8 cellular contexts compared by ENCODE assay signal in genomic region chr14:24135834-24136683, GRCh38. TPM values are rescaled to one million over a fixed set of nuclear protein-coding genes. Genes with fewer than 3 reads are reported as not detected.
DNase-seq lines count a peak whose midpoint lies in the region; ATAC-seq and TF ChIP-seq lines count a peak whose summit lies in the region.

PSME1 (plus strand) TSS chr14:24136194; CDS start chr14:24136263, 69 bp downstream.

- H3K27ac ChIP-seq in cardiac muscle cell = peak within 1 kb of the TSS; percentile 69

- no peak for TF ChIP-seq CTCF in GM12864 (IDR thresholded peaks at IDR 0.05; ENCODE audit: low read depth, low read length, missing control alignments)
- no peak for TF ChIP-seq CTCF in cardiac muscle cell (IDR thresholded peaks at IDR 0.05; ENCODE audit: low read depth, low read length)
- TF ChIP-seq CTCF in type B pancreatic cell (conservative IDR thresholded peaks at IDR 0.05) = no peak

- peak within 1 kb of the TSS; percentile 95 for H3K4me3 ChIP-seq in GM12864 (ENCODE audit: low read depth, low read length)
- H3K4me3 ChIP-seq in cardiac muscle cell = peak within 1 kb of the TSS; percentile 63

- no peaks in the 10 kb centered on the region for H3K9me3 Mint-ChIP-seq in activated naive CD8-positive, alpha-beta T cell treated with anti-CD3 and anti-CD28 coated beads, Interleukin-2, amount 50 U/mL, for 24 hours
- no peaks in the 10 kb centered on the region for H3K9me3 Mint-ChIP-seq in type B pancreatic cell

- peaks cover 39% of the 10 kb centered on the region for H3K36me3 Mint-ChIP-seq in activated naive CD8-positive, alpha-beta T cell treated with anti-CD3 and anti-CD28 coated beads, Interleukin-2, amount 50 U/mL, for 24 hours (ENCODE audit: low read depth)
- peaks cover 20% of the 10 kb centered on the region for H3K36me3 Mint-ChIP-seq in type B pancreatic cell

- H3K4me1 Mint-ChIP-seq in activated naive CD8-positive, alpha-beta T cell treated with anti-CD3 and anti-CD28 coated beads, Interleukin-2, amount 50 U/mL, for 24 hours = peaks cover 62% of the 10 kb centered on the region
- peaks cover 29% of the 10 kb centered on the region for H3K4me1 Mint-ChIP-seq in type B pancreatic cell (ENCODE audit: unreplicated experiment)

- H3K27me3 ChIP-seq in cardiac muscle cell = no peaks in the 10 kb centered on the region

- H3K4me3 Mint-ChIP-seq in activated naive CD8-positive, alpha-beta T cell treated with anti-CD3 and anti-CD28 coated beads, Interleukin-2, amount 50 U/mL, for 24 hours = peak within 1 kb of the TSS; percentile 98
- H3K4me3 Mint-ChIP-seq in type B pancreatic cell = peak within 1 kb of the TSS; percentile 94

- no peaks in the 10 kb centered on the region for H3K9me3 ChIP-seq in cardiac muscle cell (ENCODE audit: low read depth)

- DNase-seq in GM12864 (ENCODE audit: low read depth) (peak; percentile 55), NCI-H1417 (lab: John Stamatoyannopoulos, UW) (peak; percentile 95 to 96 (median 96)), SW480 (ENCODE audit: low spot score) (peak; percentile 81), cardiac muscle cell (ENCODE audit: low read depth in 1 of 2, low spot score in 1 of 2) (peak; percentile 91 to 96), posterior cingulate gyrus (peak; percentile 87 to 99 (median 94)), type B pancreatic cell (ENCODE audit: extremely low spot score, unreplicated experiment) (peak; percentile 91)
- DNase-seq in activated naive CD8-positive, alpha-beta T cell treated with anti-CD3 and anti-CD28 coated beads, Interleukin-2, amount 50 U/mL, for 24 hours = peak; percentile 96

- intact Hi-C loops in posterior cingulate gyrus (cut with DNase I) = no loop called here

- H3K36me3 ChIP-seq in cardiac muscle cell = peaks cover 15% of the 10 kb centered on the region

- peak; percentile 90 for ATAC-seq in HG02678 (IDR thresholded peaks at IDR 0.05; ENCODE audit: unreplicated experiment)
- ATAC-seq in activated naive CD8-positive, alpha-beta T cell treated with anti-CD3 and anti-CD28 coated beads, Interleukin-2, amount 50 U/mL, for 24 hours = peak; percentile 87

- H3K4me1 ChIP-seq in cardiac muscle cell (ENCODE audit: low read depth) = peaks cover 31% of the 10 kb centered on the region

- peak within 1 kb of the TSS; percentile 90 for H3K27ac Mint-ChIP-seq in activated naive CD8-positive, alpha-beta T cell treated with anti-CD3 and anti-CD28 coated beads, Interleukin-2, amount 50 U/mL, for 24 hours
- peak within 1 kb of the TSS; percentile 87 for H3K27ac Mint-ChIP-seq in type B pancreatic cell

- no peaks in the 10 kb centered on the region for H3K27me3 Mint-ChIP-seq in activated naive CD8-positive, alpha-beta T cell treated with anti-CD3 and anti-CD28 coated beads, Interleukin-2, amount 50 U/mL, for 24 hours
- H3K27me3 Mint-ChIP-seq in type B pancreatic cell = no peaks in the 10 kb centered on the region

RNA-seq across cellular contexts. Expression of gene PSME1, which starts in this region (rescaled TPM):
- total RNA-seq in cardiac muscle cell (211 and 238 TPM in 2 replicates), type B pancreatic cell (ENCODE audit: low replicate concordance) (142 and 177 TPM in 2 replicates)
- polyA plus RNA-seq in cardiac muscle cell = 383 and 492 TPM in 2 replicates

Comparison
In these comparisons a context has a peak if more than half of its experiments do, and no peak if none do; other contexts are left out.
1. Peak in every context shown above with its lines: DNase-seq, ATAC-seq, H3K4me3 ChIP-seq and H3K27ac ChIP-seq.